11 cellular contexts compared by ENCODE assay signal in the genomic region with DNA sequence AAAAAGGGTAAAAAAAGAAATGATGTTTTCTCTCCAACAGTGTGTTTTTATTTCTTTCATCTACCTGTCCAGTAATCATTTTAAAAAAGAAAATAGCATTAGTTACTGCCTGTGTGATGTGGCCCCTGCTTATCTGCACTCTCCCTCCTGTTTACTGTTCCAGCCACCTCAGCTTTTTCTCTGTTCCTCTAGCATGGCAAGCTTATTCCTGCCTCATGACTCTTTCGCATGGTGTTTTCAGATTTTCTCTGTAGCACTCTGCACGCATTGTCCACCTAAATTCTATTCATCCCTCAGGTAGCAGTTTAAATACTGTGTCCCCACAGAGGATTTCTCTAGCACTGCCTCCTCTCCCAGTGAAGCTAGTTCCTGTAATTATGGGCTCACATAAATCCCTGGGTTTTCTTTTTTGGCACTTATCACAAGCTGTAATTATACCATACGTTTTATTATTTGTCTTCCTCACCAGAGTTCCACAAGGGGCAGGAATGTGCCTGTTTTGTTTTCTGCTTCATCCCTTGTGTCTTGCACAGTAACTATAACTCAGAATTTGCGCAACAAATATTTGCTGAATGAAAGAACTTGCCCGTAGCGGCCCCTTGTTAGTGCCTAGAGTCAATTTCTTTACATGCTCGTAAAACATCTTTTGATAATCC. TPM values are rescaled to one million over a fixed set of nuclear protein-coding genes. Genes with fewer than 3 reads are reported as not detected.
A peak's percentile ranks its signal among the peaks of the same experiment; 100 is the strongest.
DNase-seq lines count a peak whose midpoint lies in the region; ATAC-seq and TF ChIP-seq lines count a peak whose summit lies in the region.
"Had no signal": no experiment of that assay in that cellular context is flagged by ENCODE, and none has a peak within 500 bp of the region (broad histone marks: within the 10 kb centered on the region; RNA-seq: fewer than 3 reads in every experiment).

No MANE protein-coding gene starts in this region.

- H3K4me1 ChIP-seq in transverse colon (peaks cover 3 to 34% (median 21%) of the 10 kb centered on the region in 4 donors), ascending aorta (no peaks in the 10 kb centered on the region)

- no peak for TF ChIP-seq EP300 in transverse colon (IDR thresholded peaks at IDR 0.05; ENCODE audit: low read depth)

- H3K27ac ChIP-seq in transverse colon (peak overlapping the region; percentile 65 to 87 (median 82)), ascending aorta (no peak overlapping the region)

- H3K4me3 ChIP-seq in transverse colon (no peak overlapping the region), ascending aorta (no peak overlapping the region)

- TF ChIP-seq POLR2A in transverse colon (IDR thresholded peaks at IDR 0.05), result no peak

- no peaks in the 10 kb centered on the region for H3K36me3 ChIP-seq in transverse colon
- H3K36me3 ChIP-seq in ascending aorta, result no peaks in the 10 kb centered on the region

- in situ Hi-C loops in transverse colon (cut with MboI; ENCODE audit: low pct_ligation_motif_present in 1 of 4, low pct_unique_long_range_greater_than_20kb in 1 of 4, low sequenced_read_pairs in 3 of 4), result no loop called here

- TF ChIP-seq CTCF in transverse colon (IDR thresholded peaks at IDR 0.05), result peak in 4 of 5 experiments; percentile 2 to 33 (median 10)
- TF ChIP-seq CTCF in ascending aorta (IDR thresholded peaks at IDR 0.05), result no peak

- ATAC-seq in Right ventricle myocardium superior (ENCODE audit: poor library complexity) (peak; percentile 18), Right ventricle myocardium inferior (no peak), GM21619 (IDR thresholded peaks at IDR 0.05; ENCODE audit: unreplicated experiment) (no peak)
- ATAC-seq: CD8-positive, alpha-beta T cell; HCT116 had no signal

- WGBS in transverse colon (ENCODE audit: low coverage in 1 of 2), 2 donors, result 34 to 47% methylated on average over 5 to 7 of the region's 7 CpGs

- H3K27me3 ChIP-seq in transverse colon, result no peaks in the 10 kb centered on the region
- no peaks in the 10 kb centered on the region for H3K27me3 ChIP-seq in ascending aorta

- no peak for DNase-seq in Right ventricle myocardium superior
- DNase-seq in Right ventricle myocardium inferior (ENCODE audit: missing footprints), result no peak
- DNase-seq in NCI-H2081 treated with DMSO at 0.1 percent for 48 hours (lab: John Stamatoyannopoulos, UW), result peak; percentile 70
- peak; percentile 73 for DNase-seq in fibroblast of gingiva (ENCODE audit: low read depth)
- DNase-seq in transverse colon, result no peak
- no peak for DNase-seq in stimulated activated CD4-positive, alpha-beta T cell treated with anti-CD3 and anti-CD28 coated beads, Interleukin-12 subunit alpha, Interleukin-12 subunit beta, amount 100 ng/mL, for 4 hours
- DNase-seq in ascending aorta (ENCODE audit: low spot score in 2 of 2), result no peak
- DNase-seq: CD8-positive, alpha-beta T cell; kidney glomerular epithelial cell had no signal

- intact Hi-C loops in Right ventricle myocardium superior (cut with DNase I), result no loop called here
- intact Hi-C loops in Right ventricle myocardium inferior (cut with DNase I), result no loop called here
- intact Hi-C loops in transverse colon (cut with DNase I; ENCODE audit: low total_unique reads), result no loop called here
- intact Hi-C loops in ascending aorta (cut with DNase I), result no loop called here

- H3K9me3 ChIP-seq in transverse colon (no peaks in the 10 kb centered on the region), ascending aorta (no peaks in the 10 kb centered on the region)

RNA-seq across cellular contexts. Expression of a gene that starts 51.4 kb away (rescaled TPM):
- total RNA-seq in Right ventricle myocardium superior, result 6.7 TPM
- 7.8 TPM for total RNA-seq in Right ventricle myocardium inferior
- total RNA-seq in transverse colon, result 10 to 100 TPM in 3 of 4 donors, 1 to 10 TPM in 1; 9.4 to 43.7 (median 27.2) TPM
- 16.1 TPM for total RNA-seq in ascending aorta

Comparison
In these comparisons a context has a peak if more than half of its experiments do, and no peak if none do; other contexts are left out.
1. DNase-seq: peak in NCI-H2081 treated with DMSO at 0.1 percent for 48 hours (single experiment) and fibroblast of gingiva (single experiment); none in Right ventricle myocardium superior (single experiment), Right ventricle myocardium inferior (single experiment), transverse colon (single experiment), stimulated activated CD4-positive, alpha-beta T cell treated with anti-CD3 and anti-CD28 coated beads, Interleukin-12 subunit alpha, Interleukin-12 subunit beta, amount 100 ng/mL, for 4 hours (single experiment) and ascending aorta (0 of 2).
2. H3K27ac ChIP-seq: peak in transverse colon (4 of 4); none in ascending aorta (0 of 2).
3. CTCF ChIP-seq: peak in transverse colon (4 of 5); none in ascending aorta (0 of 3).